In genomic region chr16:50664270-50664669, GRCh38 we compare ENCODE assay signal across 17 cellular contexts.
"Had no signal": no experiment of that assay in that cellular context is flagged by ENCODE, and none has a peak within 500 bp of the region (broad histone marks: within the 10 kb centered on the region; RNA-seq: fewer than 3 reads in every experiment).

No MANE protein-coding gene starts in this region.

- H3K27ac Mint-ChIP-seq: activated T-helper 1 cell treated with anti-CD3 and anti-CD28 coated beads, Interleukin-12 subunit alpha, Interleukin-12 subunit beta, Interleukin-2, Interleukin-4 antibody, amounts not matched to agents 30 ng/mL and 10 ng/mL and 1 ng/mL, durations not matched to agents 14 hours and 24 hours and 36 hours; neural progenitor cell had no signal

- H3K36me3 ChIP-seq: brain microvascular endothelial cell, gastrocnemius medialis, neural progenitor cell, thyroid gland, uterus had no signal

- H3K27me3 ChIP-seq: brain microvascular endothelial cell, gastrocnemius medialis, thyroid gland, uterus had no signal

- H3K27ac ChIP-seq: brain microvascular endothelial cell, epithelial cell of prostate, neural progenitor cell had no signal

- DNase-seq: activated CD4-positive, alpha-beta T cell treated with anti-CD3 and anti-CD28 coated beads for 48 hours; activated CD8-positive, alpha-beta memory T cell treated with anti-CD3 and anti-CD28 coated beads, Interleukin-2, amount 50 U/mL, for 4 hours; activated naive CD4-positive, alpha-beta T cell treated with anti-CD3 and anti-CD28 coated beads, Interleukin-2, amount 10 ng/mL, durations not matched to agents 7 days and 5 days; brain microvascular endothelial cell; effector memory CD8-positive, alpha-beta T cell; gastrocnemius medialis; kidney glomerular epithelial cell; mesendoderm; small intestine; thyroid gland; uterus had no signal

- H3K9me3 Mint-ChIP-seq: activated T-helper 1 cell treated with anti-CD3 and anti-CD28 coated beads, Interleukin-12 subunit alpha, Interleukin-12 subunit beta, Interleukin-2, Interleukin-4 antibody, amounts not matched to agents 30 ng/mL and 10 ng/mL and 1 ng/mL, durations not matched to agents 14 hours and 24 hours and 36 hours; dendritic cell treated with granulocyte-macrophage colony-stimulating factor and Interleukin-4, amounts not matched to agents 40 ng/mL and 50 ng/mL, for 4 days; effector memory CD8-positive, alpha-beta T cell; stimulated activated effector memory CD8-positive, alpha-beta T cell treated with anti-CD3 and anti-CD28 coated beads, Interleukin-12 subunit alpha, Interleukin-12 subunit beta, amount 100 ng/mL, for 72 hours had no signal

- H3K79me2 ChIP-seq: parathyroid adenoma had no signal

- H3K4me1 ChIP-seq: parathyroid adenoma, uterus had no signal

- H3K27me3 Mint-ChIP-seq: dendritic cell treated with granulocyte-macrophage colony-stimulating factor and Interleukin-4, amounts not matched to agents 40 ng/mL and 50 ng/mL, for 4 days; effector memory CD8-positive, alpha-beta T cell had no signal

- ATAC-seq: effector memory CD8-positive, alpha-beta T cell; gastrocnemius medialis; stimulated activated effector memory CD8-positive, alpha-beta T cell treated with anti-CD3 and anti-CD28 coated beads, Interleukin-12 subunit alpha, Interleukin-12 subunit beta, amount 100 ng/mL, for 72 hours had no signal

- H3K9me3 ChIP-seq: gastrocnemius medialis, thyroid gland, uterus had no signal

- H3K4me3 Mint-ChIP-seq: neural progenitor cell had no signal

- H3K9ac ChIP-seq: neural progenitor cell, parathyroid adenoma had no signal
